In the genomic region with DNA sequence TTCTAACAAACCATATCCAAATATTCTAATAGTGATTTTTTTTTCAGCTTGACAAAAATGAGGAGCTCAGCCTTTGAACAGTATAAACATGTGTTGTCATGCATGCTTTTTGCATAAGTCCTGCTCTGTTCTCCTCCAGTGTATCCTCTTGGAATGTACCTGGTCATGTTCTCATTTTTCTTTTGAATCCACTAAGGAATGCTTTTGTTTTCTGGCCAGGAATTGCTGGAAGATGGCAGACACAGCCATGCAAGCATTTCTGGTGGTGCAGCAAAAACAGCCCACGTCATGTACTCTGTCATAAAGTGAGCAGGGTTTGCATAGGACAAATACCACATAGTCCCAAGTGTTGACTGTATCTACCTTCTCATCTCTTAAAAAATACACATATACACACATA, we compare ENCODE assay signal across 8 cellular contexts. TPM values are rescaled to one million over a fixed set of nuclear protein-coding genes. Genes with fewer than 3 reads are reported as not detected.
"Had no signal": no experiment of that assay in that cellular context is flagged by ENCODE, and none has a peak within 500 bp of the region (broad histone marks: within the 10 kb centered on the region; RNA-seq: fewer than 3 reads in every experiment).

No MANE protein-coding gene starts in this region.

- FAIRE-seq: H1, H54, HepG2 had no signal

- H3K4me2 ChIP-seq: GM23338 had no signal

- H3K27ac Mint-ChIP-seq: GM23338, H9, IgD-negative memory B cell had no signal

- DNase-seq: H9, HCEC 1CT had no signal

- H3K9me3 Mint-ChIP-seq: GM23338, H9 had no signal

- H3K4me3 ChIP-seq: GM23338 had no signal

- H3K27ac ChIP-seq: HL-60 had no signal

- H3K4me3 Mint-ChIP-seq: GM23338, H9, IgD-negative memory B cell had no signal

- H3K36me3 Mint-ChIP-seq: IgD-negative memory B cell had no signal

- H2AFZ ChIP-seq: GM23338 had no signal

- H3K4me1 Mint-ChIP-seq: GM23338, IgD-negative memory B cell had no signal

RNA-seq across cellular contexts. Expression of a gene that starts 11.5 kb away (rescaled TPM):
- total RNA-seq: HepG2 had no signal
- polyA plus RNA-seq: HepG2, IgD-negative memory B cell had no signal
